Comparison of ENCODE assay signal across 8 cellular contexts in the genomic region with DNA sequence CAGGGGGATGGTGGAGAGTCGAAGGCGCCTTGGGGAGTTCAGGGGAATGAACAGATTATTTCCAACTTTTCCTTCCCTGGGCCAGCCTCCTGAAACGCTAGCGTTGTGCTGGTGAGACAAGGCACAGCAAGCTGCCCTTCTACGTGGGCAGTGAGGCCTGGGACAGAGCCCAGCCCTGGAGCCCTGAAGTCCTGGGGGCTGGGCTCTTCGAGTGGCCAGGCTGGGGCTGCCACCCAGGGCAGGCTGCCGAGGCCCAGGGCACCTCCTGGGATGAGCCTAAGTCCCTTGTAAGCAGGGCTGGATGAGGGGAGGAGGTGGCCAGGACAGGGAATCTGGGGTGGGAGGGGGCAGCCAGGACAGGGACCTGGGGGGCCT. TPM values are rescaled to one million over a fixed set of nuclear protein-coding genes. Genes with fewer than 3 reads are reported as not detected.
DNase-seq lines count a peak whose midpoint lies in the region; ATAC-seq, FAIRE-seq and TF ChIP-seq lines count a peak whose summit lies in the region.

No MANE protein-coding gene starts in this region.

- 42% methylated on average over 7 of the region's 7 CpGs for WGBS in hepatocyte (ENCODE audit: low lambda C conversion rate, missing lambda C conversion rate)

- H2AFZ ChIP-seq in HCT116 (ENCODE audit: low read depth, low read length, poor library complexity, severe bottlenecking): no peak overlapping the region
- H2AFZ ChIP-seq in hepatocyte: no peak overlapping the region

- POLR2A ChIA-PET in HCT116 (lab: Charles Lee): interaction anchor here (0.6 to 1.0 kb wide), 2 partner anchors 28 to 60 kb away, joined by 3 to 4 read pairs; no protein-coding TSS in a partner anchor
- POLR2A ChIA-PET in activated CD4-positive, alpha-beta memory T cell treated with anti-CD3 and anti-CD28 coated beads, Interleukin-2, amount 10 ng/mL, durations not matched to agents 7 days and 5 days (lab: Charles Lee): interaction anchor here (0.8 to 2.5 kb wide), 4 partner anchors 9 to 78 kb away, joined by 3 to 8 read pairs (median 6); a partner anchor contains a TSS

- H3K27me3 ChIP-seq in HCT116 (ENCODE audit: insufficient read depth, low read length) (no peaks in the 10 kb centered on the region), hepatocyte (no peaks in the 10 kb centered on the region)

- H3K4me3 ChIP-seq in HCT116 (replicated peaks in 1 of 2; ENCODE audit: low read depth in 1 of 2, low read length in 2 of 2): peak overlapping the region; percentile 65 to 67
- no peak overlapping the region for H3K4me3 ChIP-seq in hepatocyte
- peak overlapping the region in 5 of 7 experiments; percentile 44 to 70 (median 56) for H3K4me3 ChIP-seq in skin epidermis

- H3K36me3 ChIP-seq in HCT116 (ENCODE audit: control insufficient read depth in 1 of 2, insufficient read depth in 2 of 2, low read length in 2 of 2) (no peaks in the 10 kb centered on the region), hepatocyte (replicated peaks; ENCODE audit: insufficient read depth, low read depth) (no peaks in the 10 kb centered on the region)

- H3K4me2 ChIP-seq in HCT116 (ENCODE audit: low read length) (peak overlapping the region; percentile 97), hepatocyte (peak overlapping the region; percentile 94)

- in situ Hi-C loops in ACHN (cut with HindIII; ENCODE audit: low pct_ligation_motif_present, low pct_unique_long_range_greater_than_20kb, low sequenced_read_pairs): no loop called here

- H3K4me1 Mint-ChIP-seq in activated CD4-positive, alpha-beta memory T cell treated with anti-CD3 and anti-CD28 coated beads, Interleukin-2, amount 10 ng/mL, durations not matched to agents 7 days and 5 days: peaks cover 12% of the 10 kb centered on the region

- no peaks in the 10 kb centered on the region for H3K27me3 Mint-ChIP-seq in activated CD4-positive, alpha-beta memory T cell treated with anti-CD3 and anti-CD28 coated beads, Interleukin-2, amount 10 ng/mL, durations not matched to agents 7 days and 5 days

- H3K79me2 ChIP-seq in HCT116 (ENCODE audit: insufficient read depth, low read length): no peaks in the 10 kb centered on the region
- H3K79me2 ChIP-seq in hepatocyte: peaks cover 3% of the 10 kb centered on the region

- H3K27ac ChIP-seq in HCT116 (ENCODE audit: low read depth, low read length) (peak overlapping the region; percentile 94), hepatocyte (peak overlapping the region; percentile 98), skin epidermis (peak overlapping the region in 17 of 21 experiments; percentile 57 to 97 (median 84))

- TF ChIP-seq RAD21 in HCT116 (IDR thresholded peaks at IDR 0.05; ENCODE audit: low read depth): no peak

- RAD21 ChIA-PET in HCT116 (lab: Charles Lee; ENCODE audit: low non-redundant PET in 1 of 2, low total read pairs in 2 of 2, uncharacterized antibody in 2 of 2, unreplicated experiment in 2 of 2): no interaction called here

- no peaks in the 10 kb centered on the region for H3K9me3 Mint-ChIP-seq in activated CD4-positive, alpha-beta memory T cell treated with anti-CD3 and anti-CD28 coated beads, Interleukin-2, amount 10 ng/mL, durations not matched to agents 7 days and 5 days

- BruUV-seq in HCT116 (replicated peaks; lab: Mats Ljungman, UMichigan): no TSS peak

- no peaks in the 10 kb centered on the region for H3K9me2 ChIP-seq in HCT116 (ENCODE audit: insufficient read depth)
- H3K9me2 ChIP-seq in hepatocyte (replicated peaks; ENCODE audit: insufficient read depth): no peaks in the 10 kb centered on the region

- H4K20me1 ChIP-seq in HCT116 (ENCODE audit: insufficient read depth): no peaks in the 10 kb centered on the region
- H4K20me1 ChIP-seq in hepatocyte (ENCODE audit: insufficient read depth, poor library complexity, severe bottlenecking): no peaks in the 10 kb centered on the region

- TF ChIP-seq POLR2A in HCT116 (IDR thresholded peaks at IDR 0.05; ENCODE audit: borderline replicate concordance, extremely low read depth, insufficient read depth, insufficient read length): no peak

- H3K36me3 Mint-ChIP-seq in activated CD4-positive, alpha-beta memory T cell treated with anti-CD3 and anti-CD28 coated beads, Interleukin-2, amount 10 ng/mL, durations not matched to agents 7 days and 5 days (ENCODE audit: low read depth): no peaks in the 10 kb centered on the region

- H3K4me1 ChIP-seq in HCT116 (ENCODE audit: control insufficient read depth in 1 of 2, insufficient read depth in 2 of 2, low read length in 2 of 2): peaks cover 20 to 40% of the 10 kb centered on the region in 2 experiments
- peaks cover 8% of the 10 kb centered on the region for H3K4me1 ChIP-seq in hepatocyte (ENCODE audit: insufficient read depth)

- H3K9ac ChIP-seq in HCT116 (ENCODE audit: low read length): peak overlapping the region; percentile 78

- H3K27ac Mint-ChIP-seq in activated CD4-positive, alpha-beta memory T cell treated with anti-CD3 and anti-CD28 coated beads, Interleukin-2, amount 10 ng/mL, durations not matched to agents 7 days and 5 days: peak overlapping the region; percentile 74

- no peak for DNase-seq in HCT116 (ENCODE audit: low read depth, low spot score)
- DNase-seq in activated CD4-positive, alpha-beta memory T cell treated with anti-CD3 and anti-CD28 coated beads, Interleukin-2, amount 10 ng/mL, durations not matched to agents 7 days and 5 days: no peak
- no peak for DNase-seq in hepatocyte (ENCODE audit: low spot score)
- no peak for DNase-seq in NCI-H2171 (lab: John Stamatoyannopoulos, UW)
- no peak for DNase-seq in ACHN
- no peak for DNase-seq in GM19239 (ENCODE audit: insufficient read length, low spot score)
- DNase-seq in NOMO-1 (lab: John Stamatoyannopoulos, UW; ENCODE audit: unreplicated experiment in 2 of 2): no peak

- ATAC-seq in HCT116: no peak

- intact Hi-C loops in HCT116 (cut with micrococcal nuclease): no loop called here

- H3K9me3 ChIP-seq in HCT116 (ENCODE audit: control insufficient read depth in 1 of 2, insufficient read depth in 1 of 2, low read depth in 1 of 2, low read length in 2 of 2): no peaks in the 10 kb centered on the region
- no peaks in the 10 kb centered on the region for H3K9me3 ChIP-seq in hepatocyte (ENCODE audit: low read depth)

- no peak for FAIRE-seq in GM19239 (lab: Jason Lieb, UNC)

- TF ChIP-seq CTCF in HCT116 (IDR thresholded peaks at IDR 0.05 in 2 of 3, conservative IDR thresholded peaks at IDR 0.05 in 1 of 3; ENCODE audit: borderline replicate concordance in 1 of 3, insufficient read depth in 1 of 3, low read depth in 2 of 3, low read length in 2 of 3) (no peak), hepatocyte (IDR thresholded peaks at IDR 0.05; ENCODE audit: poor library complexity) (no peak)

- peak overlapping the region; percentile 79 for H3K4me3 Mint-ChIP-seq in activated CD4-positive, alpha-beta memory T cell treated with anti-CD3 and anti-CD28 coated beads, Interleukin-2, amount 10 ng/mL, durations not matched to agents 7 days and 5 days

- CTCF ChIA-PET in HCT116 (lab: Charles Lee): interaction anchor here (1.0 to 2.1 kb wide), 4 partner anchors 41 to 85 kb away, joined by 3 to 9 read pairs (median 4); no protein-coding TSS in a partner anchor
- CTCF ChIA-PET in activated CD4-positive, alpha-beta memory T cell treated with anti-CD3 and anti-CD28 coated beads, Interleukin-2, amount 10 ng/mL, durations not matched to agents 7 days and 5 days (lab: Charles Lee): interaction anchor here (1.2 to 1.9 kb wide), 2 partner anchors 12 to 46 kb away, joined by 3 to 4 read pairs; a partner anchor contains a TSS

TF ChIP-seq in HCT116, 20 proteins besides CTCF, POLR2A, EP300 and RAD21:
- TF ChIP-seq ZFX (IDR thresholded peaks at IDR 0.05) (no peak), YY1 (IDR thresholded peaks at IDR 0.05; ENCODE audit: extremely low read depth, insufficient replicate concordance, low read depth, low read length) (no peak), FOSL1 (IDR thresholded peaks at IDR 0.05; ENCODE audit: low read depth) (no peak)

RNA-seq across cellular contexts. Expression of a gene that starts 1.4 kb away (rescaled TPM):
- total RNA-seq in HCT116 (2021; ENCODE audit: unreplicated experiment) (4.2 TPM), hepatocyte (1.6 and 4.1 TPM in 2 replicates)
- polyA plus RNA-seq in HCT116 (2012): 1.4 and 2.0 TPM in 2 replicates
- total RNA-seq in activated CD4-positive, alpha-beta memory T cell treated with anti-CD3 and anti-CD28 coated beads, Interleukin-2, amount 10 ng/mL, durations not matched to agents 7 days and 5 days: 1 to 10 TPM; 2.5 to 2.9 TPM
- polyA plus RNA-seq in hepatocyte: 27.4 and 36.8 TPM in 2 replicates

RNA-seq across cellular contexts. Expression of a gene that starts 5.6 kb away (rescaled TPM):
- 2.1 TPM for total RNA-seq in HCT116 (2021; ENCODE audit: unreplicated experiment)
- polyA plus RNA-seq in HCT116 (2012): 0.42 and 0.69 TPM in 2 replicates
- 1 to 10 TPM; 1.5 to 3.2 TPM for total RNA-seq in activated CD4-positive, alpha-beta memory T cell treated with anti-CD3 and anti-CD28 coated beads, Interleukin-2, amount 10 ng/mL, durations not matched to agents 7 days and 5 days
- 5.7 and 15.7 TPM in 2 replicates for total RNA-seq in hepatocyte
- polyA plus RNA-seq in hepatocyte: 15.4 and 15.7 TPM in 2 replicates

RNA-seq across cellular contexts. Expression of a gene that starts 6.1 kb away (rescaled TPM):
- total RNA-seq in HCT116 (2021; ENCODE audit: unreplicated experiment) (88.0 TPM), hepatocyte (141 and 179 TPM in 2 replicates)
- 78.5 and 93.5 TPM in 2 replicates for polyA plus RNA-seq in HCT116 (2012)
- total RNA-seq in activated CD4-positive, alpha-beta memory T cell treated with anti-CD3 and anti-CD28 coated beads, Interleukin-2, amount 10 ng/mL, durations not matched to agents 7 days and 5 days: 100 to 1,000 TPM; 118 to 119 TPM
- 160 and 172 TPM in 2 replicates for polyA plus RNA-seq in hepatocyte

RNA-seq across cellular contexts. Expression of a gene that starts 26.7 kb away (rescaled TPM):
- 3.1 TPM for total RNA-seq in HCT116 (2021; ENCODE audit: unreplicated experiment)
- 0.61 and 1.3 TPM in 2 replicates for polyA plus RNA-seq in HCT116 (2012)
- 10 to 100 TPM; 44.2 to 45.4 TPM for total RNA-seq in activated CD4-positive, alpha-beta memory T cell treated with anti-CD3 and anti-CD28 coated beads, Interleukin-2, amount 10 ng/mL, durations not matched to agents 7 days and 5 days
- total RNA-seq in hepatocyte: 56.0 and 56.4 TPM in 2 replicates
- polyA plus RNA-seq in hepatocyte: 290 and 383 TPM in 2 replicates

RNA-seq across cellular contexts. Expression of a gene that starts 32.1 kb away (rescaled TPM):
- total RNA-seq in HCT116 (2021; ENCODE audit: unreplicated experiment) (0.44 TPM), hepatocyte (0.04 and 0.13 TPM in 2 replicates)
- 0.25 and 0.41 TPM in 2 replicates for polyA plus RNA-seq in HCT116 (2012)
- 1 to 10 TPM in 1 of 2 experiments, under 1 TPM in 1; 0.98 to 1.0 TPM for total RNA-seq in activated CD4-positive, alpha-beta memory T cell treated with anti-CD3 and anti-CD28 coated beads, Interleukin-2, amount 10 ng/mL, durations not matched to agents 7 days and 5 days
- 0.47 and 2.2 TPM in 2 replicates for polyA plus RNA-seq in hepatocyte
